25 cellular contexts compared by ENCODE assay signal in the genomic region with DNA sequence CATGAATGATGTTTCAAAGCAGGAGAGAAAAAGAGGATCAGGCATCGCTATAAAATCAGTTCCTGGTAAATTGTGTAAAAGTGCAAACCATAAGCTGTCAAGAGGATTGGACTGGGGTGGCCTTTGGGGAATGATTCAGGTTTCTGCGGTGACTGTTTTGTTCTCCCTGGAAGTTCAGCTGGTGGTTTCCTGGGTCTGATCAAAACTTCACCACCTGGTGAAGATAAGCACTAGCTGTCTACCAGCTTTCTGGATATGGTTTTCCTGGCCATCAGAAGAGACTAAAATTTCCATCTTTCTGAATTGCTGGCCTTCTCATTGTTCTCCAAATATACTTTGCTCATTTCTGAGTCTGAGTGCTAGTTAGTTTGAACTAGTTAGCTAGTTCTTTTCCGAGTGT. TPM values are rescaled to one million over a fixed set of nuclear protein-coding genes. Genes with fewer than 3 reads are reported as not detected.
"Had no signal": no experiment of that assay in that cellular context is flagged by ENCODE, and none has a peak within 500 bp of the region (broad histone marks: within the 10 kb centered on the region; RNA-seq: fewer than 3 reads in every experiment).

No MANE protein-coding gene starts in this region.

- H3K27ac ChIP-seq: KMS-11, RWPE1 had no signal

- FAIRE-seq: HepG2 had no signal

- DNase-seq: IMR-90, Kasumi-1, MM.1S, NCI-H1092 treated with DMSO at 0.1 percent for 48 hours, NCI-H1436, NCI-H187, NCI-H2029, NCI-H2081 treated with DMSO at 0.1 percent for 48 hours, NCI-H2171, NCI-H226, NCI-H446, NCI-H510A, NCI-H524 treated with DMSO at 0.1 percent for 48 hours, NCI-H69, NCI-H774, PC-3, SHP77, SK-N-SH had no signal

- ATAC-seq: HepG2, Panc1, PC-3 had no signal

- H3K9ac ChIP-seq: KMS-11, SK-N-SH had no signal

- H3K9me3 ChIP-seq: SK-N-SH had no signal

- H3K4me2 ChIP-seq: KMS-11, SK-N-SH had no signal

RNA-seq across cellular contexts. Expression of gene NANOGP8, which starts 2.7 kb away (rescaled TPM):
- total RNA-seq: HT1080, IMR-90, M059J, PC-3, SK-MEL-5 had no signal
- polyA plus RNA-seq: HepG2, IMR-90, SK-N-SH had no signal
